ENCODE assay signal across 23 cellular contexts in genomic region chr3:128723477-128723876, GRCh38. TPM values are rescaled to one million over a fixed set of nuclear protein-coding genes. Genes with fewer than 3 reads are reported as not detected.
DNase-seq lines count a peak whose midpoint lies in the region; ATAC-seq and TF ChIP-seq lines count a peak whose summit lies in the region.
"Had no signal": no experiment of that assay in that cellular context is flagged by ENCODE, and none has a peak within 500 bp of the region (broad histone marks: within the 10 kb centered on the region; RNA-seq: fewer than 3 reads in every experiment).

No MANE protein-coding gene starts in this region.

- H3K4me1 ChIP-seq in GM23338 (ENCODE audit: insufficient read depth) (peaks cover 62% of the 10 kb centered on the region), neural progenitor cell (peaks cover 16% of the 10 kb centered on the region), transverse colon (peaks cover 6 to 16% (median 15%) of the 10 kb centered on the region in 4 donors), PC-3 (ENCODE audit: insufficient read depth, low read length) (peaks cover 9% of the 10 kb centered on the region)

- TF ChIP-seq POLR2A in erythroblast (IDR thresholded peaks at IDR 0.05; ENCODE audit: low read length) (no peak), transverse colon (IDR thresholded peaks at IDR 0.05) (no peak)

- H4K20me1 ChIP-seq in GM23338 (replicated peaks; ENCODE audit: insufficient read depth) (peaks cover 19% of the 10 kb centered on the region), neural progenitor cell (ENCODE audit: low read depth) (peaks cover 24% of the 10 kb centered on the region), PC-3 (ENCODE audit: low read length) (peaks cover 18% of the 10 kb centered on the region)

- DNase-seq in GM23338 (ENCODE audit: low spot score) (no peak), OCI-M1 (lab: John Stamatoyannopoulos, UW) (peak; percentile 22), erythroblast (lab: John Stamatoyannopoulos, UW) (peak; percentile 40 to 68), neural progenitor cell (ENCODE audit: low spot score) (no peak), transverse colon (no peak), PC-3 (no peak)
- DNase-seq in activated CD4-positive, alpha-beta T cell treated with anti-CD3 and anti-CD28 coated beads for 4 hours = no peak
- DNase-seq: Calu3; CD8-positive, alpha-beta T cell; DMS53; EL; GM23248; KG1; NCI-H1417; NCI-H187; NCI-H2227 treated with DMSO at 0.1 percent for 48 hours; NCI-H510A treated with DMSO at 0.1 percent for 48 hours; NCI-H774; PC-9; SIG-M5 had no signal

- no peaks in the 10 kb centered on the region for H3K36me3 ChIP-seq in GM23338 (ENCODE audit: insufficient read depth)
- no peaks in the 10 kb centered on the region for H3K36me3 ChIP-seq in neural progenitor cell
- no peaks in the 10 kb centered on the region for H3K36me3 ChIP-seq in transverse colon
- no peaks in the 10 kb centered on the region for H3K36me3 ChIP-seq in PC-3 (ENCODE audit: low read depth, low read length)
- H3K36me3 ChIP-seq: BLaER1 had no signal

- H3K27me3 ChIP-seq in GM23338 (ENCODE audit: insufficient read depth) = peaks cover 5% of the 10 kb centered on the region; the same call in 1 of the 2 replicates
- peaks cover 10% of the 10 kb centered on the region for H3K27me3 ChIP-seq in neural progenitor cell
- no peaks in the 10 kb centered on the region for H3K27me3 ChIP-seq in transverse colon
- no peaks in the 10 kb centered on the region for H3K27me3 ChIP-seq in PC-3 (ENCODE audit: low read length)
- H3K27me3 ChIP-seq: BLaER1 had no signal

- H3K27ac ChIP-seq in GM23338 (ENCODE audit: low read depth) = 0 out of 2 replicates have a peak overlapping the region, but pooled peaks have one; percentile 36
- no peak overlapping the region for H3K27ac ChIP-seq in neural progenitor cell
- H3K27ac ChIP-seq in transverse colon = no peak overlapping the region
- no peak overlapping the region for H3K27ac ChIP-seq in PC-3 (ENCODE audit: low read length)
- H3K27ac ChIP-seq: BLaER1, GM23248, PC-9, RWPE1 had no signal

- no peak for TF ChIP-seq EP300 in transverse colon (IDR thresholded peaks at IDR 0.05; ENCODE audit: low read depth)

- peak overlapping the region; percentile 12; the same call in 1 of the 3 replicates for H3K4me3 Mint-ChIP-seq in GM23338
- no peak overlapping the region for H3K4me3 Mint-ChIP-seq in neural progenitor cell
- H3K4me3 Mint-ChIP-seq: CD8-positive, alpha-beta T cell had no signal

- no peaks in the 10 kb centered on the region for H3K9me3 Mint-ChIP-seq in GM23338
- H3K9me3 Mint-ChIP-seq in neural progenitor cell = no peaks in the 10 kb centered on the region
- H3K9me3 Mint-ChIP-seq: CD8-positive, alpha-beta T cell had no signal

- 88 to 90% methylated on average over 5 to 6 of the region's 6 CpGs for WGBS in transverse colon (ENCODE audit: low coverage in 1 of 2), 2 donors

- ATAC-seq in GM23338 = no peak
- ATAC-seq in PC-3 = no peak
- ATAC-seq: CD8-positive, alpha-beta T cell; GM12878 had no signal

- CTCF ChIA-PET in PC-3 (lab: Charles Lee) = no interaction called here

- H2AFZ ChIP-seq in GM23338 (peak overlapping the region; percentile 4; the same call in 1 of the 2 replicates), neural progenitor cell (replicated peaks) (peak overlapping the region; percentile 46), PC-3 (ENCODE audit: low read length) (no peak overlapping the region)
- H2AFZ ChIP-seq: GM23248, PC-9 had no signal

- H3K27me3 Mint-ChIP-seq in GM23338 (ENCODE audit: insufficient read depth, low read depth, poor library complexity) (no peaks in the 10 kb centered on the region), neural progenitor cell (ENCODE audit: insufficient read depth, low read depth) (peaks cover 8% of the 10 kb centered on the region)

- in situ Hi-C loops in transverse colon (cut with MboI; ENCODE audit: low pct_ligation_motif_present in 1 of 4, low pct_unique_long_range_greater_than_20kb in 1 of 4, low sequenced_read_pairs in 3 of 4) = no loop called here

- H3K9ac ChIP-seq in neural progenitor cell (no peak overlapping the region), PC-3 (ENCODE audit: low read length) (no peak overlapping the region)
- H3K9ac ChIP-seq: BLaER1, GM23248 had no signal

- H3K36me3 Mint-ChIP-seq in GM23338 (ENCODE audit: low read depth) (peaks cover 3% of the 10 kb centered on the region; the same call in 1 of the 3 replicates), neural progenitor cell (peaks cover 5% of the 10 kb centered on the region)

- H3K9me2 ChIP-seq in GM23338 (ENCODE audit: insufficient read depth) (peaks cover 8% of the 10 kb centered on the region), PC-3 (replicated peaks; ENCODE audit: low read length) (no peaks in the 10 kb centered on the region)

- H3K27ac Mint-ChIP-seq in GM23338 (no peak overlapping the region), neural progenitor cell (no peak overlapping the region)
- H3K27ac Mint-ChIP-seq: CD8-positive, alpha-beta T cell had no signal

- intact Hi-C loops in transverse colon (cut with DNase I; ENCODE audit: low total_unique reads) (loop anchor here (10.0 kb wide), 1 partner anchor 61 kb away; no protein-coding TSS in a partner anchor), PC-3 (cut with micrococcal nuclease) (no loop called here)

- H3F3A ChIP-seq in GM23338 (replicated peaks; ENCODE audit: low read depth) (peaks cover 7% of the 10 kb centered on the region; the same call in 1 of the 2 replicates), neural progenitor cell (ENCODE audit: low read depth) (peaks cover 4% of the 10 kb centered on the region), PC-3 (ENCODE audit: low read length, unreplicated experiment) (no peaks in the 10 kb centered on the region)

- BruUV-seq in PC-3 (replicated peaks; lab: Mats Ljungman, UMichigan) = no TSS peak

- POLR2A ChIA-PET in PC-3 (lab: Charles Lee; ENCODE audit: unreplicated experiment) = no interaction called here

- no peak for TF ChIP-seq CTCF in GM23338 (conservative IDR thresholded peaks at IDR 0.05; ENCODE audit: low read depth in 2 of 2)
- TF ChIP-seq CTCF in neural progenitor cell (IDR thresholded peaks at IDR 0.05) = no peak
- no peak for TF ChIP-seq CTCF in transverse colon (IDR thresholded peaks at IDR 0.05)
- no peak for TF ChIP-seq CTCF in PC-3 (conservative IDR thresholded peaks at IDR 0.05; ENCODE audit: low read depth, low read length)

- H3K4me1 Mint-ChIP-seq in GM23338 = peaks cover 68% of the 10 kb centered on the region
- peaks cover 31% of the 10 kb centered on the region for H3K4me1 Mint-ChIP-seq in neural progenitor cell

- H3K4me3 ChIP-seq in GM23338 = 0 out of 2 replicates have a peak overlapping the region, but pooled peaks have one; percentile 19
- H3K4me3 ChIP-seq in neural progenitor cell = no peak overlapping the region
- H3K4me3 ChIP-seq in transverse colon = no peak overlapping the region
- no peak overlapping the region for H3K4me3 ChIP-seq in PC-3 (ENCODE audit: low read length)
- H3K4me3 ChIP-seq: BLaER1, GM12878, GM23248, PC-9 had no signal

- H3K9me3 ChIP-seq in neural progenitor cell (ENCODE audit: low read depth) (no peaks in the 10 kb centered on the region), transverse colon (no peaks in the 10 kb centered on the region), PC-3 (ENCODE audit: low read length) (no peaks in the 10 kb centered on the region)
- H3K9me3 ChIP-seq: BLaER1 had no signal

- H3K79me2 ChIP-seq in GM23338 (replicated peaks; ENCODE audit: insufficient read depth) (peaks cover 24% of the 10 kb centered on the region), neural progenitor cell (ENCODE audit: low read depth) (peaks cover 29% of the 10 kb centered on the region), PC-3 (ENCODE audit: low read length) (peaks cover 31% of the 10 kb centered on the region)

- peak overlapping the region; percentile 60 for H3K4me2 ChIP-seq in GM23338
- no peak overlapping the region for H3K4me2 ChIP-seq in neural progenitor cell
- H3K4me2 ChIP-seq in PC-3 (ENCODE audit: low read length) = no peak overlapping the region
- H3K4me2 ChIP-seq: BLaER1, PC-9 had no signal

TF ChIP-seq in GM23338, 12 proteins besides CTCF, POLR2A, EP300 and RAD21 (continues in another document):
- TF ChIP-seq POLR2AphosphoS5 (IDR thresholded peaks at IDR 0.05; ENCODE audit: low read depth) = no peak
- no peak for TF ChIP-seq REST (IDR thresholded peaks at IDR 0.05; ENCODE audit: unreplicated experiment)
- no peak for TF ChIP-seq ZNF331 (CRISPR knock-in tag; IDR thresholded peaks at IDR 0.05; ENCODE audit: low read depth)
- TF ChIP-seq EZH2phosphoT487 (IDR thresholded peaks at IDR 0.05; ENCODE audit: unreplicated experiment) = no peak
- no peak for TF ChIP-seq EZH2 (IDR thresholded peaks at IDR 0.05; ENCODE audit: low read depth, unreplicated experiment)
- TF ChIP-seq JUNB (IDR thresholded peaks at IDR 0.05; ENCODE audit: unreplicated experiment) = no peak

RNA-seq across cellular contexts. Expression of gene RAB7A, which starts 2.5 kb away (rescaled TPM):
- 79.5 and 89.8 TPM in 2 replicates for total RNA-seq in GM23338 (2014; rRNA removed; shearing (Covaris generic))
- 131 and 156 TPM in 2 replicates for polyA plus RNA-seq in GM23338 (2016; fragmentation: Nextera tagmentation; extraction: Ambion mirVana)
- total RNA-seq in neural progenitor cell (ENCODE audit: low replicate concordance) (47.5 and 51.2 TPM in 2 replicates), transverse colon (100 to 1,000 TPM in 2 of 4 donors, 10 to 100 TPM in 2; 45.0 to 121 (median 101) TPM), PC-3 (2014; rRNA removed) (48.0 and 78.2 TPM in 2 replicates)

Comparison
In these comparisons a context has a peak if more than half of its experiments do, and no peak if none do; other contexts are left out.
1. DNase-seq: peak in OCI-M1 (single experiment) and erythroblast (2 of 2); none in GM23338 (single experiment), neural progenitor cell (single experiment), transverse colon (single experiment), activated CD4-positive, alpha-beta T cell treated with anti-CD3 and anti-CD28 coated beads for 4 hours (0 of 2) and PC-3 (single experiment).